In the genomic region with DNA sequence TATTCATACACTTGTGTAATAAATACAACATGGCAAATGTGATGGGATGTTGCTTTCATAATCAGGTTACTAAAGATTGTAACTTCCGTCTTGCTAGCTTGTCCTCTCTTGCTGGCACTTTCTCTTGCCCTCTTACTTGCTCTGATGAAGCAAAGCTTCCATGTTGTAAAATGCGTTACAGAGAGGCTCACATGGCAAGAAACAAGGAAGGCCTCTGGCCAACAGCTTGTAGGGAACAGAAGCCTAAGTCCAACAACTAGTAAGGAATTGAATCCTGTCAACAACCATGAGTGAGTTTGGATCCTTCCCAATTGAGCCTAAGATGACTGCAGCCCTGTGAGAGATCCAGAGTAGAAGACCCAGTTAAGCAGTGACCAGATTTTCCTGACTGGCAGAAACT, we compare ENCODE assay signal across 16 cellular contexts. TPM values are rescaled to one million over a fixed set of nuclear protein-coding genes. Genes with fewer than 3 reads are reported as not detected.
DNase-seq lines count a peak whose midpoint lies in the region; ATAC-seq and TF ChIP-seq lines count a peak whose summit lies in the region.
"Had no signal": no experiment of that assay in that cellular context is flagged by ENCODE, and none has a peak within 500 bp of the region (broad histone marks: within the 10 kb centered on the region; RNA-seq: fewer than 3 reads in every experiment).

No MANE protein-coding gene starts in this region.

- H3K4me1 ChIP-seq in right atrium auricular region, result no peaks in the 10 kb centered on the region
- peaks cover 0 to 10% (median 4%) of the 10 kb centered on the region in 5 donors for H3K4me1 ChIP-seq in subcutaneous abdominal adipose tissue (ENCODE audit: control insufficient read depth in 5 of 5, insufficient read depth in 5 of 5, low read length in 5 of 5)
- H3K4me1 ChIP-seq: A549 had no signal

- H3K27ac ChIP-seq in right atrium auricular region (no peak overlapping the region), subcutaneous abdominal adipose tissue (ENCODE audit: low read depth, low read length) (peak overlapping the region; percentile 5), RWPE1 (no peak overlapping the region)
- H3K27ac ChIP-seq: A549 had no signal

- H3K27ac Mint-ChIP-seq in WTC11 (peak overlapping the region; percentile 60; the same call in 1 of the 2 replicates), memory B cell (peak overlapping the region; percentile 53)

- POLR2A ChIA-PET in WTC11 (lab: Charles Lee), result no interaction called here
- POLR2A ChIA-PET in RWPE1 (lab: Yijun Ruan, JAX; ENCODE audit: low non-redundant PET), result no interaction called here

- DNase-seq in Right ventricle myocardium inferior (ENCODE audit: missing footprints), result no peak
- no peak for DNase-seq in right atrium auricular region (ENCODE audit: low spot score)
- no peak for DNase-seq in WTC11 (ENCODE audit: low spot score)
- no peak for DNase-seq in memory B cell (ENCODE audit: low spot score in 2 of 2)
- DNase-seq in SHP77 (lab: John Stamatoyannopoulos, UW), result no peak
- no peak for DNase-seq in NCI-H128 (lab: John Stamatoyannopoulos, UW; ENCODE audit: unreplicated experiment)
- DNase-seq in RWPE1 (ENCODE audit: low spot score), result no peak
- DNase-seq: GF-D8, NCI-H1436, NCI-H2081, NCI-H2227 treated with DMSO at 0.1 percent for 48 hours, NCI-H526, PC-3 had no signal

- no peaks in the 10 kb centered on the region for H3K36me3 ChIP-seq in right atrium auricular region
- H3K36me3 ChIP-seq in subcutaneous abdominal adipose tissue (ENCODE audit: control insufficient read depth in 5 of 5, insufficient read depth in 5 of 5, low read length in 5 of 5), result peaks cover 0 to 3% (median 2%) of the 10 kb centered on the region in 5 donors

- H3K27me3 Mint-ChIP-seq in WTC11 (ENCODE audit: low read depth) (no peaks in the 10 kb centered on the region), memory B cell (no peaks in the 10 kb centered on the region)
- H3K27me3 Mint-ChIP-seq: IgD-negative memory B cell had no signal

- H3K27me3 ChIP-seq in right atrium auricular region (no peaks in the 10 kb centered on the region), subcutaneous abdominal adipose tissue (ENCODE audit: control insufficient read depth in 5 of 5, insufficient read depth in 4 of 5, low read length in 5 of 5) (no peaks in the 10 kb centered on the region)

- H3K4me3 ChIP-seq in right atrium auricular region (no peak overlapping the region), subcutaneous abdominal adipose tissue (ENCODE audit: low read depth in 1 of 5, low read length in 5 of 5) (no peak overlapping the region)
- H3K4me3 ChIP-seq: A549 had no signal

- ATAC-seq in Right ventricle myocardium inferior (peak; percentile 74), WTC11 (no peak), memory B cell (ENCODE audit: low read depth) (no peak)
- ATAC-seq: A549, PC-3 had no signal

- CTCF ChIA-PET in WTC11 (lab: Charles Lee), result no interaction called here
- CTCF ChIA-PET in RWPE1 (lab: Yijun Ruan, JAX), result no interaction called here

- peaks cover 19% of the 10 kb centered on the region for H3K4me1 Mint-ChIP-seq in WTC11
- H3K4me1 Mint-ChIP-seq in memory B cell, result peaks cover 22% of the 10 kb centered on the region

- no peak for TF ChIP-seq CTCF in right atrium auricular region (IDR thresholded peaks at IDR 0.05)
- no peak for TF ChIP-seq CTCF in WTC11 (IDR thresholded peaks at IDR 0.05)
- no peak for TF ChIP-seq CTCF in RWPE1 (conservative IDR thresholded peaks at IDR 0.05; ENCODE audit: low read depth)

- intact Hi-C loops in Right ventricle myocardium inferior (cut with DNase I), result no loop called here

- H3K36me3 Mint-ChIP-seq in WTC11 (peaks cover 9% of the 10 kb centered on the region), memory B cell (peaks cover 25% of the 10 kb centered on the region)

- no peak overlapping the region for H3K9ac ChIP-seq in subcutaneous abdominal adipose tissue (ENCODE audit: low read length in 5 of 5)

- no peak overlapping the region for H3K4me3 Mint-ChIP-seq in WTC11
- no peak overlapping the region for H3K4me3 Mint-ChIP-seq in memory B cell

- peaks cover 8% of the 10 kb centered on the region for H3K9me3 Mint-ChIP-seq in WTC11
- peaks cover 3% of the 10 kb centered on the region for H3K9me3 Mint-ChIP-seq in memory B cell

- H3K9me3 ChIP-seq in right atrium auricular region (no peaks in the 10 kb centered on the region), subcutaneous abdominal adipose tissue (ENCODE audit: control insufficient read depth in 5 of 5, low read length in 5 of 5) (peaks cover 0 to 3% (median 0%) of the 10 kb centered on the region in 5 donors)
- H3K9me3 ChIP-seq: A549 had no signal

TF ChIP-seq in WTC11, 78 proteins besides CTCF, POLR2A, EP300 and RAD21 (continues in another document):
- no peak for TF ChIP-seq PREB (CRISPR knock-in tag; IDR thresholded peaks at IDR 0.05; ENCODE audit: borderline replicate concordance)
- no peak for TF ChIP-seq HMGA2 (CRISPR knock-in tag; IDR thresholded peaks at IDR 0.05)
- TF ChIP-seq TCF7 (CRISPR knock-in tag; IDR thresholded peaks at IDR 0.05; ENCODE audit: low read depth), result no peak
- TF ChIP-seq SMAD3 (CRISPR knock-in tag; IDR thresholded peaks at IDR 0.05; ENCODE audit: borderline replicate concordance), result no peak
- TF ChIP-seq E2F4 (CRISPR knock-in tag; IDR thresholded peaks at IDR 0.05; ENCODE audit: borderline replicate concordance, low read depth), result no peak
- no peak for TF ChIP-seq ZNF138 (CRISPR knock-in tag; conservative IDR thresholded peaks at IDR 0.05)
- TF ChIP-seq PRDM15 (CRISPR knock-in tag; IDR thresholded peaks at IDR 0.05), result no peak
- TF ChIP-seq ZNF263 (CRISPR knock-in tag; IDR thresholded peaks at IDR 0.05; ENCODE audit: low read depth), result no peak
- TF ChIP-seq SP1 (CRISPR knock-in tag; conservative IDR thresholded peaks at IDR 0.05), result no peak
- no peak for TF ChIP-seq NFYB (CRISPR knock-in tag; conservative IDR thresholded peaks at IDR 0.05; ENCODE audit: low read depth)
- TF ChIP-seq TP53 (CRISPR knock-in tag; IDR thresholded peaks at IDR 0.05), result no peak
- TF ChIP-seq MYBL2 (CRISPR knock-in tag; IDR thresholded peaks at IDR 0.05), result no peak
- TF ChIP-seq, protein P1, sequence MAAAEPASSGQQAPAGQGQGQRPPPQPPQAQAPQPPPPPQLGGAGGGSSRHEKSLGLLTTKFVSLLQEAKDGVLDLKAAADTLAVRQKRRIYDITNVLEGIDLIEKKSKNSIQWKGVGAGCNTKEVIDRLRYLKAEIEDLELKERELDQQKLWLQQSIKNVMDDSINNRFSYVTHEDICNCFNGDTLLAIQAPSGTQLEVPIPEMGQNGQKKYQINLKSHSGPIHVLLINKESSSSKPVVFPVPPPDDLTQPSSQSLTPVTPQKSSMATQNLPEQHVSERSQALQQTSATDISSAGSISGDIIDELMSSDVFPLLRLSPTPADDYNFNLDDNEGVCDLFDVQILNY (CRISPR knock-in tag; IDR thresholded peaks at IDR 0.05), result no peak
- TF ChIP-seq NR3C1 (CRISPR knock-in tag; conservative IDR thresholded peaks at IDR 0.05; ENCODE audit: low read depth), result no peak
- TF ChIP-seq CBFB (CRISPR knock-in tag; IDR thresholded peaks at IDR 0.05; ENCODE audit: low read depth), result no peak

RNA-seq across cellular contexts. Expression of gene TMED5, which starts 15.4 kb away (rescaled TPM):
- total RNA-seq in Right ventricle myocardium inferior, result 59.9 TPM
- 10 to 100 TPM; 80.4 to 81.2 TPM for total RNA-seq in right atrium auricular region
- 25.1 to 28.5 TPM (median 25.6 TPM) in 3 replicates for total RNA-seq in WTC11 (2021)

RNA-seq across cellular contexts. Expression of gene CCDC18, which starts 15.7 kb away (rescaled TPM):
- 3.9 TPM for total RNA-seq in Right ventricle myocardium inferior
- 1 to 10 TPM; 5.0 to 6.9 TPM for total RNA-seq in right atrium auricular region
- total RNA-seq in WTC11 (2021), result 21.3 to 24.9 TPM (median 23.0 TPM) in 3 replicates
